ENCODE assay signal across 29 cellular contexts in the genomic region with DNA sequence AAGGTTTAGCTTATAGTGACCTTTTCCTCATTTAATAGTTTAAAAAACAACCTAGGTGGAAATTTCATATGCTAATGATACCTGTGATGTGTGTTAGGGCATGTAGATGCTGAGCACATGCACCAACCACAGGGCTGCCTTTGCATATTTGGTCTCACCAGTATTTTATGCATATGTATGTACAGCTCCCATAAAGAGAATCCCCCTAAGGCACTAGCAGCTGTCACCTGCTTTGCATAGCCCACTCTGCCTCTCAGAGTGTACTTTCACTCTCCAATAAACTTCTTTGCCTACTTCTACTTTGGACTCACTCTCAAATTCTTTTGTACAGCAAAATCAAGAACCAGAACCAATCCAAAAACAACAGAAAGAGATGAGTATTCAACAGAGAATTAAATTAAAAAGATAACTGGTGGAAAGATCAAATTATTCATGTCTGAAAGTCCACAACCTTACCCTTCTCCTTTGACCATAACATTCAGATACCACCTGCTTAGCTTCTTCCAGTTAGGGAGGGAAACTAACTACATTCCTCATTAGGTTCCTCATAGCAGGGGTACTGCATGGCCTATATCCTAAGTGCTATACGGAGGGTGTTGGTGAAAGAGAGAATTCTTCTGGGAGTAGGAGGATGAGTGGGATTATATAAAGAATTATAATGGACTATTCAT.
"Had no signal": no experiment of that assay in that cellular context is flagged by ENCODE, and none has a peak within 500 bp of the region (broad histone marks: within the 10 kb centered on the region; RNA-seq: fewer than 3 reads in every experiment).

No MANE protein-coding gene starts in this region.

- H3K4me1 Mint-ChIP-seq: immature natural killer cell; memory B cell; mesothelial cell of epicardium; naive B cell; neural crest cell; stimulated activated naive B cell treated with anti-CD40 and anti-IgM and Interleukin-4, amounts not matched to agents 10 μg/mL and 1 μg/mL and 100 μg/mL, for 72 hours had no signal

- H3K4me2 ChIP-seq: smooth muscle cell had no signal

- H3K27ac Mint-ChIP-seq: immature natural killer cell; memory B cell; mesothelial cell of epicardium; natural killer cell treated with Interleukin-12 subunit alpha and Interleukin-12 subunit beta and Interleukin-15 and Interleukin-18, amount 100 ng/mL, for 72 hours; progenitor cell of endocrine pancreas; stimulated activated naive B cell treated with anti-CD40 and anti-IgM and Interleukin-4, amounts not matched to agents 10 μg/mL and 1 μg/mL and 100 μg/mL, for 72 hours; stimulated activated naive CD8-positive, alpha-beta T cell treated with anti-CD3 and anti-CD28 coated beads, Interleukin-15, Interleukin-2, amounts not matched to agents 100 ng/mL and 50 ng/mL, for 24 hours had no signal

- H3K9me3 Mint-ChIP-seq: memory B cell; neural crest cell; stimulated activated naive B cell treated with anti-CD40 and anti-IgM and Interleukin-4, amounts not matched to agents 10 μg/mL and 1 μg/mL and 100 μg/mL, for 72 hours had no signal

- H3K27me3 ChIP-seq: esophagus squamous epithelium, neutrophil, pancreas, tibial nerve, upper lobe of right lung, uterus had no signal

- H3K4me3 Mint-ChIP-seq: immature natural killer cell; memory B cell; mesothelial cell of epicardium; naive B cell; natural killer cell treated with Interleukin-12 subunit alpha and Interleukin-12 subunit beta and Interleukin-15 and Interleukin-18, amount 100 ng/mL, for 72 hours; neural crest cell; stimulated activated naive B cell treated with anti-CD40 and anti-IgM and Interleukin-4, amounts not matched to agents 10 μg/mL and 1 μg/mL and 100 μg/mL, for 72 hours; stimulated activated naive CD8-positive, alpha-beta T cell treated with anti-CD3 and anti-CD28 coated beads, Interleukin-15, Interleukin-2, amounts not matched to agents 100 ng/mL and 50 ng/mL, for 24 hours had no signal

- H3K4me3 ChIP-seq: coronary artery, esophagus squamous epithelium, lung, mucosa of descending colon, pancreas, smooth muscle cell, thoracic aorta, tibial nerve, upper lobe of right lung, uterus had no signal

- H3K4me1 ChIP-seq: esophagus squamous epithelium, pancreas, upper lobe of right lung, uterus had no signal

- H3K27me3 Mint-ChIP-seq: memory B cell; naive B cell; natural killer cell treated with Interleukin-12 subunit alpha and Interleukin-12 subunit beta and Interleukin-15 and Interleukin-18, amount 100 ng/mL, for 72 hours; progenitor cell of endocrine pancreas; stimulated activated naive B cell treated with anti-CD40 and anti-IgM and Interleukin-4, amounts not matched to agents 10 μg/mL and 1 μg/mL and 100 μg/mL, for 72 hours; stimulated activated naive CD8-positive, alpha-beta T cell treated with anti-CD3 and anti-CD28 coated beads, Interleukin-15, Interleukin-2, amounts not matched to agents 100 ng/mL and 50 ng/mL, for 24 hours had no signal

- H3K36me3 Mint-ChIP-seq: immature natural killer cell; memory B cell; mesothelial cell of epicardium; naive B cell; natural killer cell treated with Interleukin-12 subunit alpha and Interleukin-12 subunit beta and Interleukin-15 and Interleukin-18, amount 100 ng/mL, for 72 hours; stimulated activated naive B cell treated with anti-CD40 and anti-IgM and Interleukin-4, amounts not matched to agents 10 μg/mL and 1 μg/mL and 100 μg/mL, for 72 hours had no signal

- H3K9me3 ChIP-seq: mucosa of descending colon, neutrophil, pancreas, thoracic aorta, upper lobe of right lung, uterus had no signal

- ATAC-seq: left lobe of liver; mucosa of descending colon; natural killer cell treated with Interleukin-12 subunit alpha and Interleukin-12 subunit beta and Interleukin-15 and Interleukin-18, amount 100 ng/mL, for 72 hours; pancreas; sciatic nerve; stimulated activated naive B cell treated with anti-CD40 and anti-IgM and Interleukin-4, amounts not matched to agents 10 μg/mL and 1 μg/mL and 100 μg/mL, for 72 hours; upper lobe of right lung had no signal

- DNase-seq: dermis blood vessel endothelial cell; effector memory CD4-positive, alpha-beta T cell; esophagus squamous epithelium; foreskin melanocyte; hypothalamus; immature natural killer cell; mucosa of descending colon; naive B cell; pancreas; stimulated activated CD4-positive, alpha-beta T cell treated with anti-CD3 and anti-CD28 coated beads, Interleukin-12 subunit alpha, Interleukin-12 subunit beta, amount 100 ng/mL, for 4 hours; stimulated activated CD4-positive, alpha-beta T cell treated with anti-CD3 and anti-CD28 coated beads, Interleukin-1b, Interleukin-23, amount 100 ng/mL, for 48 hours; stimulated activated CD4-positive, alpha-beta T cell treated with anti-CD3 and anti-CD28 coated beads, Interleukin-4, amount 100 ng/mL, for 1 hour; stimulated activated naive B cell treated with anti-CD40 and anti-IgM and Interleukin-4, amounts not matched to agents 10 μg/mL and 1 μg/mL and 100 μg/mL, for 72 hours; upper lobe of right lung; uterus had no signal

- H3K27ac ChIP-seq: coronary artery, esophagus squamous epithelium, neutrophil, pancreas, thoracic aorta, tibial nerve, upper lobe of right lung, uterus had no signal

- H3K36me3 ChIP-seq: esophagus squamous epithelium, neutrophil, pancreas, thoracic aorta, tibial nerve, upper lobe of right lung, uterus had no signal
